In the genomic region with DNA sequence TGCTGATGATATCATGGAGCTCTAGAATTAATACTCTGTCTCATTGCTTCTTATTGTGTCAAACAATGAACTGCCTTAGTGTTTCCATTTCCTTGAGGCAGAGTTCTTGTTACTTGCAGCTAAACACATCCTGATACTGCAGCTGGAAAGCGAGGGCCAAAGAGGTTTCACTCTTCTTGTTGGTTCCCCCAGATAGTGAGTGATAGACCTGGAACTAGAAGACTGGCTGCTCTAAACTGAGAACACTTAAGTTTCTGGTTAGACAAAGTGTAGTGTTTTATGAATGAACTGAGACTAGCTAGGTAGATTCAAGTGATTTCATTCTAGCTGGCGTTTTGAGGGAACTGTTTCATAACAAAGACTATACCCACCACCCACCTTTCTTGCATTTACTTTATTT, we compare ENCODE assay signal across 24 cellular contexts.
"Had no signal": no experiment of that assay in that cellular context is flagged by ENCODE, and none has a peak within 500 bp of the region (broad histone marks: within the 10 kb centered on the region; RNA-seq: fewer than 3 reads in every experiment).

No MANE protein-coding gene starts in this region.

- H3K79me2 ChIP-seq: parathyroid adenoma had no signal

- H3K9me3 ChIP-seq: ovary, psoas muscle, right lobe of liver, sigmoid colon, stomach, thoracic aorta, thyroid gland, tibial nerve, upper lobe of left lung, vagina had no signal

- H2AFZ ChIP-seq: neural progenitor cell, parathyroid adenoma had no signal

- H3K4me2 ChIP-seq: neural progenitor cell had no signal

- H3K27ac ChIP-seq: neural progenitor cell, ovary, parathyroid adenoma, psoas muscle, right lobe of liver, sigmoid colon, stomach, thoracic aorta, thyroid gland, tibial nerve, upper lobe of left lung, vagina had no signal

- H3K4me3 ChIP-seq: neural progenitor cell, ovary, psoas muscle, right lobe of liver, sigmoid colon, stomach, thoracic aorta, thyroid gland, tibial nerve, upper lobe of left lung, vagina had no signal

- H3K9ac ChIP-seq: neural progenitor cell, parathyroid adenoma had no signal

- ATAC-seq: psoas muscle; right cardiac atrium; right lobe of liver; stimulated activated effector memory CD8-positive, alpha-beta T cell treated with anti-CD3 and anti-CD28 coated beads, Interleukin-12 subunit alpha, Interleukin-12 subunit beta, amount 100 ng/mL, for 72 hours; stimulated activated naive B cell treated with anti-CD40 and anti-IgM and Interleukin-4, amounts not matched to agents 10 μg/mL and 1 μg/mL and 100 μg/mL, for 72 hours had no signal

- H3K27me3 ChIP-seq: neural progenitor cell, ovary, right lobe of liver, sigmoid colon, stomach, thyroid gland, tibial nerve, upper lobe of left lung, vagina had no signal

- H3K36me3 ChIP-seq: neural progenitor cell, ovary, right lobe of liver, sigmoid colon, stomach, thoracic aorta, thyroid gland, tibial nerve, upper lobe of left lung, vagina had no signal

- H3K4me1 ChIP-seq: neural progenitor cell, parathyroid adenoma, psoas muscle, right lobe of liver, sigmoid colon, stomach, thyroid gland had no signal

- DNase-seq: occipital lobe; ovary; posterior cingulate gyrus; psoas muscle; right cardiac atrium; right lobe of liver; sigmoid colon; small intestine; stimulated activated CD4-positive, alpha-beta T cell treated with anti-CD3 and anti-CD28 coated beads, Interleukin-15, amount 100 ng/mL, for 24 hours; stimulated activated CD4-positive, alpha-beta T cell treated with anti-CD3 and anti-CD28 coated beads, Interleukin-2, amount 100 ng/mL, for 24 hours; stimulated activated CD4-positive, alpha-beta T cell treated with anti-CD3 and anti-CD28 coated beads, Interleukin-2, amount 100 ng/mL, for 48 hours; stimulated activated CD4-positive, alpha-beta T cell treated with anti-CD3 and anti-CD28 coated beads, Interleukin-4, amount 100 ng/mL, for 24 hours; stimulated activated naive B cell treated with anti-CD40 and anti-IgM and Interleukin-4, amounts not matched to agents 10 μg/mL and 1 μg/mL and 100 μg/mL, for 72 hours; stimulated activated naive CD4-positive, alpha-beta T cell treated with Interleukin-2 at 50 U/mL for 16 hours; stomach; thyroid gland; trophoblast cell; upper lobe of left lung had no signal
